ENCODE assay signal across 8 cellular contexts in the genomic region with DNA sequence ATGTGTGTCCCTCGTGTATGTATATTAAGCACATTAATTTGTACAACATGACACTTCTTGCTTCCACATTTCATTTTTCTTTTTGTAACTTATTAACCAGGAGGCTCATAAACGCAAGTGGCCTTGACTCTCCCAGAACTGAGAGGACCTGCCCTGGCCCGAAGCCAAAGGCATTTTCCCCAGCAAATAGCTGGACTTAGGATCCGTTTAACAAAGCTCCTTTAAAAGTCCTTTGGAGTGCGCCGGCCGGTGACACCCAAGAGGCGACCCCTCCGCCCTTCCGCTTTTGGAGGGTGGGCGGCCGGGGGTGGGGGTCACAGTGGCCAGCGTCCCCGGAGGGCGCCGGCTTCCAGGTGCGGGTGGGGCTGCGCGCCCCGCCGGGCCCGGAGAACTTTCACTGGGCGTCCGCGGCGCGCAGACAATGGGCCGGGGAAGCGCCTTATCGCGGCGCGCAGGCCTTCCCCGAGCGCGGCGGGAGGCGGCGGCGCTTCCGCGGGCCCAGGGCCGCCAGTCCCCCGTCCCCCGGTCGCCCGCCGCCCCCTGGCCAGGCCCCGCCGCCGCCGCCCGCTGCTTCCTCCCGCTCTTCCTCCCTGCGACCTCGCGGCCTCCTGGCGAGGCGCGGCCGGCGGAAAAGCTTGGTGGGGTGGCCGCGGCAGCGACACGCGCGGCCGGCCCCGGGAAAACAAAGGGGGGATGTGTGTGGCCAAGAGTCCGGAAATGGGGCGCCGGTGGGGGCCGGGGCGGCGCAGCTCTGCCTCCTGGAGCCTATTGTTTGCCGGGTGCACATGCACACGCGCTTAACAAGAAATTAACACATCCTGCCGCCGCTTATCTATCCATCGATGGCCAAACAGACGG.
A peak's percentile ranks its signal among the peaks of the same experiment; 100 is the strongest.
DNase-seq lines count a peak whose midpoint lies in the region; ATAC-seq and TF ChIP-seq lines count a peak whose summit lies in the region.

No MANE protein-coding gene starts in this region.

- peak overlapping the region; percentile 67 for H3K9ac ChIP-seq in skeletal muscle satellite cell (ENCODE audit: low read depth, low read length)

- H3K4me3 ChIP-seq in astrocyte of the spinal cord (ENCODE audit: low read depth, low read length) = peak overlapping the region; percentile 26
- H3K4me3 ChIP-seq in iPS-18c (ENCODE audit: insufficient read depth, low read depth, low read length) = peak overlapping the region; percentile 55
- peak overlapping the region; percentile 62 for H3K4me3 ChIP-seq in skeletal muscle satellite cell (ENCODE audit: low read length)

- TF ChIP-seq CTCF in astrocyte of the spinal cord (IDR thresholded peaks at IDR 0.05; ENCODE audit: low read depth, low read length) = no peak

- peaks cover 2% of the 10 kb centered on the region for H3K9me3 ChIP-seq in iPS-18c (ENCODE audit: control insufficient read depth, insufficient read depth, low read length)
- no peaks in the 10 kb centered on the region for H3K9me3 ChIP-seq in skeletal muscle satellite cell (replicated peaks; ENCODE audit: low read length)

- ATAC-seq in HG02885 (IDR thresholded peaks at IDR 0.05; ENCODE audit: poor library complexity, unreplicated experiment) = no peak
- ATAC-seq in HG03442 (IDR thresholded peaks at IDR 0.05; ENCODE audit: unreplicated experiment) = no peak

- H3K27me3 ChIP-seq in skeletal muscle satellite cell (ENCODE audit: control insufficient read depth, insufficient read depth, low read length) = no peaks in the 10 kb centered on the region

- peak overlapping the region; percentile 73 for H3K4me2 ChIP-seq in skeletal muscle satellite cell (ENCODE audit: low read length)

- H3K4me1 ChIP-seq in skeletal muscle satellite cell (ENCODE audit: control insufficient read depth, insufficient read depth, low read length) = peaks cover 10% of the 10 kb centered on the region

- in situ Hi-C loops in astrocyte of the spinal cord (cut with HindIII; ENCODE audit: low sequenced_read_pairs) = no loop called here

- peak; percentile 8 for DNase-seq in DMS153 (lab: John Stamatoyannopoulos, UW)
- DNase-seq in DMS153 treated with DMSO at 0.1 percent for 48 hours (lab: John Stamatoyannopoulos, UW; ENCODE audit: unreplicated experiment) = no peak
- DNase-seq in astrocyte of the spinal cord (ENCODE audit: low read depth, low spot score) = peak; percentile 53
- no peak for DNase-seq in stimulated activated naive CD4-positive, alpha-beta T cell (lab: John Stamatoyannopoulos, UW)

- no peaks in the 10 kb centered on the region for H3K36me3 ChIP-seq in skeletal muscle satellite cell (ENCODE audit: insufficient read depth, low read length)

Comparison
In these comparisons a context has a peak if more than half of its experiments do, and no peak if none do; other contexts are left out.
1. DNase-seq: peak in DMS153 (single experiment) and astrocyte of the spinal cord (single experiment); none in DMS153 treated with DMSO at 0.1 percent for 48 hours (single experiment) and stimulated activated naive CD4-positive, alpha-beta T cell (0 of 6).
2. Peak in every context shown above with its lines, with median percentiles within 50 percentile points of each other: H3K4me3 ChIP-seq.